In genomic region chr15:101033801-101034200, GRCh38 we compare ENCODE assay signal across 23 cellular contexts.
A peak's percentile ranks its signal among the peaks of the same experiment; 100 is the strongest.
DNase-seq lines count a peak whose midpoint lies in the region; ATAC-seq and TF ChIP-seq lines count a peak whose summit lies in the region.
"Had no signal": no experiment of that assay in that cellular context is flagged by ENCODE, and none has a peak within 500 bp of the region (broad histone marks: within the 10 kb centered on the region; RNA-seq: fewer than 3 reads in every experiment).

No MANE protein-coding gene starts in this region.

- H3K27me3 ChIP-seq in PC-3 (ENCODE audit: low read length): no peaks in the 10 kb centered on the region
- H3K27me3 ChIP-seq: SJSA1 had no signal

- H3K9me3 ChIP-seq in PC-3 (ENCODE audit: low read length): no peaks in the 10 kb centered on the region

- no peaks in the 10 kb centered on the region for H3K9me2 ChIP-seq in PC-3 (replicated peaks; ENCODE audit: low read length)

- H3K4me3 ChIP-seq in PC-3 (ENCODE audit: low read length): no peak overlapping the region
- no peak overlapping the region for H3K4me3 ChIP-seq in epithelial cell of esophagus (ENCODE audit: low read length)
- H3K4me3 ChIP-seq: K562, SJSA1 had no signal

- TF ChIP-seq CTCF in PC-3 (conservative IDR thresholded peaks at IDR 0.05; ENCODE audit: low read depth, low read length) (no peak), epithelial cell of esophagus (IDR thresholded peaks at IDR 0.05; ENCODE audit: insufficient read depth, low read depth, low read length, missing control alignments) (no peak)

- H3K4me1 Mint-ChIP-seq in activated naive CD8-positive, alpha-beta T cell (ENCODE audit: low read depth): peaks cover 8% of the 10 kb centered on the region
- peaks cover 6% of the 10 kb centered on the region for H3K4me1 Mint-ChIP-seq in activated naive CD8-positive, alpha-beta T cell treated with anti-CD3 and anti-CD28 coated beads for 36 hours

- no peak for DNase-seq in activated naive CD8-positive, alpha-beta T cell treated with anti-CD3 and anti-CD28 coated beads for 36 hours
- DNase-seq in NCI-H226 (peak; percentile 77), PC-3 (peak; percentile 4), epithelial cell of esophagus (ENCODE audit: low read depth) (peak; percentile 37), NCI-H446 (lab: John Stamatoyannopoulos, UW) (no peak)
- no peak for DNase-seq in effector CD4-positive, alpha-beta T cell
- DNase-seq: Caco-2; CD8-positive, alpha-beta T cell; GDM1; MV-4-11; NCI-H1105; NCI-H1436 treated with DMSO at 0.1 percent for 48 hours; NCI-H187 treated with DMSO at 0.1 percent for 48 hours; NCI-H748 treated with DMSO at 0.1 percent for 48 hours; NK-92 treated with Interleukin-12 subunit alpha and Interleukin-12 subunit beta, amount 100 ng/mL, for 24 hours; Right ventricle myocardium superior; RPMI8226 had no signal

- H2AFZ ChIP-seq in PC-3 (ENCODE audit: low read length): no peak overlapping the region

- no peak overlapping the region for H3K27ac ChIP-seq in PC-3 (ENCODE audit: low read length)
- H3K27ac ChIP-seq: C4-2B, SJSA1 had no signal

- no peak overlapping the region for H3K9ac ChIP-seq in PC-3 (ENCODE audit: low read length)

- peak overlapping the region; percentile 22 for H3K4me3 Mint-ChIP-seq in activated naive CD8-positive, alpha-beta T cell
- no peak overlapping the region for H3K4me3 Mint-ChIP-seq in activated naive CD8-positive, alpha-beta T cell treated with anti-CD3 and anti-CD28 coated beads for 36 hours
- H3K4me3 Mint-ChIP-seq: B cell; CD8-positive, alpha-beta T cell had no signal

- H3K79me2 ChIP-seq in PC-3 (ENCODE audit: low read length): no peaks in the 10 kb centered on the region

- H3K4me1 ChIP-seq in PC-3 (ENCODE audit: insufficient read depth, low read length): no peaks in the 10 kb centered on the region
- H3K4me1 ChIP-seq: Caco-2 had no signal

- no peak overlapping the region for H3K27ac Mint-ChIP-seq in activated naive CD8-positive, alpha-beta T cell
- no peak overlapping the region for H3K27ac Mint-ChIP-seq in activated naive CD8-positive, alpha-beta T cell treated with anti-CD3 and anti-CD28 coated beads for 36 hours
- H3K27ac Mint-ChIP-seq: B cell; CD8-positive, alpha-beta T cell had no signal

- H3K27me3 Mint-ChIP-seq in activated naive CD8-positive, alpha-beta T cell: peaks cover 11% of the 10 kb centered on the region
- peaks cover 30% of the 10 kb centered on the region for H3K27me3 Mint-ChIP-seq in activated naive CD8-positive, alpha-beta T cell treated with anti-CD3 and anti-CD28 coated beads for 36 hours
- H3K27me3 Mint-ChIP-seq: B cell had no signal

- POLR2A ChIA-PET in PC-3 (lab: Charles Lee; ENCODE audit: unreplicated experiment): no interaction called here

- BruUV-seq in PC-3 (replicated peaks; lab: Mats Ljungman, UMichigan): no TSS peak

- peaks cover 22% of the 10 kb centered on the region for H3K9me3 Mint-ChIP-seq in activated naive CD8-positive, alpha-beta T cell (ENCODE audit: low read depth)
- peaks cover 23% of the 10 kb centered on the region for H3K9me3 Mint-ChIP-seq in activated naive CD8-positive, alpha-beta T cell treated with anti-CD3 and anti-CD28 coated beads for 36 hours

- H4K20me1 ChIP-seq in PC-3 (ENCODE audit: low read length): no peaks in the 10 kb centered on the region

- no peak overlapping the region for H3K4me2 ChIP-seq in PC-3 (ENCODE audit: low read length)

- no peaks in the 10 kb centered on the region for H3F3A ChIP-seq in PC-3 (ENCODE audit: low read length, unreplicated experiment)

- ATAC-seq in PC-3 (no peak), GM19455 (IDR thresholded peaks at IDR 0.05; ENCODE audit: unreplicated experiment) (no peak)
- ATAC-seq: CD8-positive, alpha-beta T cell; K562 had no signal

- H3K36me3 Mint-ChIP-seq in activated naive CD8-positive, alpha-beta T cell: no peaks in the 10 kb centered on the region
- no peaks in the 10 kb centered on the region for H3K36me3 Mint-ChIP-seq in activated naive CD8-positive, alpha-beta T cell treated with anti-CD3 and anti-CD28 coated beads for 36 hours
- H3K36me3 Mint-ChIP-seq: CD8-positive, alpha-beta T cell had no signal

- CTCF ChIA-PET in PC-3 (lab: Charles Lee): no interaction called here

- intact Hi-C loops in PC-3 (cut with micrococcal nuclease): no loop called here

- peaks cover 6% of the 10 kb centered on the region for H3K36me3 ChIP-seq in PC-3 (ENCODE audit: low read depth, low read length)

Comparison
In these comparisons a context has a peak if more than half of its experiments do, and no peak if none do; other contexts are left out.
1. DNase-seq: peak in NCI-H226 (single experiment), PC-3 (single experiment) and epithelial cell of esophagus (single experiment); none in activated naive CD8-positive, alpha-beta T cell treated with anti-CD3 and anti-CD28 coated beads for 36 hours (single experiment), effector CD4-positive, alpha-beta T cell (single experiment) and NCI-H446 (0 of 2).